11 cellular contexts compared by ENCODE assay signal in the genomic region with DNA sequence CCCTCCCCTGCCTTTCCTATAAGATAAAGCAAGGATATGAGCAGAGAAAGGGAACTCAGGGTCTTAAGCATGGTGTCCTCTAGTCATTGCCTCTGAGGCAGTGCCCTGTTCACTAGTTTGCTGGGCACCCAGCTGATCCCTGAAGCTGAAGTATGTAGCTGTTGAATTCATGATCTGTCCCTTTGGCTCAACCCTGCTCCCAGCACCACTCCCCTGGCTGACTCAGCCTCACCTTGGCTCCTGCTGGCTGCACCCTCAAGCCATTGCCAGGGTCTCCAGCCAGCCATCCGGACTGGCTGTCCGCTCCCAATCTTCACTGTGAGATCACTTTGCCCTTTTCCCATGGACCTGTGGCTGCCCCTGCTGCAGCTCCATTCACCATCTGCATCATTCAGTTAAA. TPM values are rescaled to one million over a fixed set of nuclear protein-coding genes. Genes with fewer than 3 reads are reported as not detected.
DNase-seq lines count a peak whose midpoint lies in the region; ATAC-seq and TF ChIP-seq lines count a peak whose summit lies in the region.
"Had no signal": no experiment of that assay in that cellular context is flagged by ENCODE, and none has a peak within 500 bp of the region (broad histone marks: within the 10 kb centered on the region; RNA-seq: fewer than 3 reads in every experiment).

No MANE protein-coding gene starts in this region.

- H3K4me3 Mint-ChIP-seq in HFFc6 (peak overlapping the region; percentile 54), mesothelial cell of epicardium (no peak overlapping the region)

- no peak for DNase-seq in HFFc6
- peak; percentile 22 for DNase-seq in astrocyte of the hippocampus (ENCODE audit: low read depth, low spot score)
- no peak for DNase-seq in mesothelial cell of epicardium (ENCODE audit: low spot score in 2 of 2, unreplicated experiment in 2 of 2)
- DNase-seq in AML-193 (lab: John Stamatoyannopoulos, UW) = no peak
- no peak for DNase-seq in effector memory CD4-positive, alpha-beta T cell
- no peak for DNase-seq in left colon
- DNase-seq: NCI-H1092, NCI-H446 had no signal

- H3K27me3 Mint-ChIP-seq in HFFc6 (ENCODE audit: insufficient read depth) = no peaks in the 10 kb centered on the region
- peaks cover 1% of the 10 kb centered on the region for H3K27me3 Mint-ChIP-seq in mesothelial cell of epicardium (ENCODE audit: low read depth)

- H3K27me3 ChIP-seq in effector memory CD4-positive, alpha-beta T cell (replicated peaks; ENCODE audit: control insufficient read depth, insufficient read depth, low read length, poor library complexity, severe bottlenecking) = no peaks in the 10 kb centered on the region
- H3K27me3 ChIP-seq: BLaER1 treated with 17β-estradiol and CSF1 and Interleukin-3, amounts not matched to agents 10 nM and 100 nM; SJSA1 had no signal

- H3K36me3 Mint-ChIP-seq in HFFc6 (ENCODE audit: low read depth) = peaks cover 10% of the 10 kb centered on the region
- peaks cover 3% of the 10 kb centered on the region for H3K36me3 Mint-ChIP-seq in mesothelial cell of epicardium

- H3K4me3 ChIP-seq in effector memory CD4-positive, alpha-beta T cell (ENCODE audit: insufficient read depth, low read depth, low read length, poor library complexity, severe bottlenecking) = no peak overlapping the region
- H3K4me3 ChIP-seq: BLaER1 treated with 17β-estradiol and CSF1 and Interleukin-3, amounts not matched to agents 10 nM and 100 nM; SJSA1 had no signal

- intact Hi-C loops in left colon (cut with DNase I, micrococcal nuclease) = no loop called here

- H3K36me3 ChIP-seq in effector memory CD4-positive, alpha-beta T cell (ENCODE audit: control insufficient read depth, insufficient read depth, low read length) = no peaks in the 10 kb centered on the region
- H3K36me3 ChIP-seq: BLaER1 treated with 17β-estradiol and CSF1 and Interleukin-3, amounts not matched to agents 10 nM and 100 nM; SJSA1 had no signal

- peaks cover 63% of the 10 kb centered on the region for H3K4me1 Mint-ChIP-seq in HFFc6 (ENCODE audit: low read depth)
- peaks cover 2% of the 10 kb centered on the region for H3K4me1 Mint-ChIP-seq in mesothelial cell of epicardium

- H3K9me3 Mint-ChIP-seq in HFFc6 = peaks cover 12% of the 10 kb centered on the region
- peaks cover 12% of the 10 kb centered on the region for H3K9me3 Mint-ChIP-seq in mesothelial cell of epicardium

- no peaks in the 10 kb centered on the region for H3K9me3 ChIP-seq in effector memory CD4-positive, alpha-beta T cell (ENCODE audit: control insufficient read depth, low read length)
- H3K9me3 ChIP-seq: SJSA1 had no signal

- no peak for ATAC-seq in HG03354 (IDR thresholded peaks at IDR 0.05; ENCODE audit: poor library complexity, severe bottlenecking, unreplicated experiment)
- no peak for ATAC-seq in left colon

- no peaks in the 10 kb centered on the region for H3K4me1 ChIP-seq in effector memory CD4-positive, alpha-beta T cell (ENCODE audit: control insufficient read depth, insufficient read depth, low read length, poor library complexity, severe bottlenecking)
- H3K4me1 ChIP-seq: BLaER1 treated with 17β-estradiol and CSF1 and Interleukin-3, amounts not matched to agents 10 nM and 100 nM had no signal

- H3K27ac ChIP-seq in effector memory CD4-positive, alpha-beta T cell (ENCODE audit: insufficient read depth, low read length, poor library complexity, severe bottlenecking) = no peak overlapping the region
- H3K27ac ChIP-seq: BLaER1 treated with 17β-estradiol and CSF1 and Interleukin-3, amounts not matched to agents 10 nM and 100 nM; SJSA1 had no signal

- no peak for TF ChIP-seq CTCF in HFFc6 (IDR thresholded peaks at IDR 0.05)
- no peak for TF ChIP-seq CTCF in mesothelial cell of epicardium (IDR thresholded peaks at IDR 0.05; ENCODE audit: unreplicated experiment)

- H3K27ac Mint-ChIP-seq in HFFc6 = peak overlapping the region; percentile 64
- H3K27ac Mint-ChIP-seq in mesothelial cell of epicardium = peak overlapping the region; percentile 16

RNA-seq across cellular contexts. Expression of a gene that starts 25.9 kb away (rescaled TPM):
- 10 to 100 TPM; 12.9 to 17.3 (median 16.7) TPM for total RNA-seq in HFFc6 (2021; fragmentation: NEBNext Ultra II Directional; extraction: Animal tissue kit (Norgen Biotek cat#: 25700))
- total RNA-seq in mesothelial cell of epicardium (5.9 to 6.6 TPM (median 6.3 TPM) in 3 replicates), left colon (1 to 10 TPM; 2.2 to 4.6 TPM)
